ENCODE assay signal across 17 cellular contexts in the genomic region with DNA sequence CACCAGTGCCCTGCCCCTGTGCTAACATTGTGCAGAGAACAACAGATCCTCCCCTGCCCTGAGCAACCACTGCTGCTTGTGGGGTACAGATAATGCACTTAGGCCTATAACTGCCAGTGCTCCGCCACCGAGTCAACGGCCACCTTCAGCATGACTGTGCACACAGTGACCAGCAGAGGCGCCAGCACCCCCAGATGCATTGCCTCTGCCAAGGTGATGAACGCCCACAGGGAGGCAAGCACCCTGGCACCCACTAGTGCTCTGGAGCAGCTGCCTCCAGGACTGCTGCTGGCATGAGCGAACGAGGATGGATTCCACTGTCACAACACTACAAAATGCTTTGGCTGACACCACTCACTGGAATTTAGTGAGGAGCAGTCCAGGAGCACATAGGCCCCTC. TPM values are rescaled to one million over a fixed set of nuclear protein-coding genes. Genes with fewer than 3 reads are reported as not detected.
A peak's percentile ranks its signal among the peaks of the same experiment; 100 is the strongest.
DNase-seq lines count a peak whose midpoint lies in the region; ATAC-seq and TF ChIP-seq lines count a peak whose summit lies in the region.
"Had no signal": no experiment of that assay in that cellular context is flagged by ENCODE, and none has a peak within 500 bp of the region (broad histone marks: within the 10 kb centered on the region; RNA-seq: fewer than 3 reads in every experiment).

No MANE protein-coding gene starts in this region.

- no peak overlapping the region for H3K4me3 ChIP-seq in SK-N-SH (ENCODE audit: low read depth in 2 of 2, low read length in 1 of 2)
- H3K4me3 ChIP-seq in HCT116 (replicated peaks in 1 of 2; ENCODE audit: low read depth in 1 of 2, low read length in 2 of 2): no peak overlapping the region
- no peak overlapping the region for H3K4me3 ChIP-seq in endodermal cell (ENCODE audit: low read length)
- no peak overlapping the region for H3K4me3 ChIP-seq in effector memory CD4-positive, alpha-beta T cell (ENCODE audit: insufficient read depth, low read depth, low read length, poor library complexity, severe bottlenecking)
- H3K4me3 ChIP-seq: BLaER1 treated with 17β-estradiol and CSF1 and Interleukin-3, amounts not matched to agents 10 nM and 100 nM; GM12878 had no signal

- H3K4me3 Mint-ChIP-seq in endodermal cell: no peak overlapping the region
- H3K4me3 Mint-ChIP-seq: CD4-positive, CD25-positive, alpha-beta regulatory T cell; IgD-negative memory B cell had no signal

- H3F3A ChIP-seq in SK-N-SH (replicated peaks; ENCODE audit: insufficient read depth): no peaks in the 10 kb centered on the region

- H4K20me1 ChIP-seq in SK-N-SH (ENCODE audit: insufficient read depth) (no peaks in the 10 kb centered on the region), HCT116 (ENCODE audit: insufficient read depth) (no peaks in the 10 kb centered on the region)
- H4K20me1 ChIP-seq: BLaER1 treated with 17β-estradiol and CSF1 and Interleukin-3, amounts not matched to agents 10 nM and 100 nM had no signal

- peak; percentile 26 for TF ChIP-seq CTCF in SK-N-SH (IDR thresholded peaks at IDR 0.05)
- peak in 2 of 3 experiments; percentile 14 to 22; a peak in 2 of 6 replicates for TF ChIP-seq CTCF in HCT116 (IDR thresholded peaks at IDR 0.05 in 2 of 3, conservative IDR thresholded peaks at IDR 0.05 in 1 of 3; ENCODE audit: borderline replicate concordance in 1 of 3, insufficient read depth in 1 of 3, low read depth in 2 of 3, low read length in 2 of 3)
- no peak for TF ChIP-seq CTCF in endodermal cell (conservative IDR thresholded peaks at IDR 0.05)

- POLR2A ChIA-PET in SK-N-SH (lab: Yijun Ruan, JAX): no interaction called here
- POLR2A ChIA-PET in HCT116 (lab: Charles Lee): no interaction called here

- TF ChIP-seq EP300 in SK-N-SH (IDR thresholded peaks at IDR 0.05; ENCODE audit: borderline replicate concordance in 1 of 2, low read depth in 1 of 2, low read length in 1 of 2): no peak

- H3K9me3 ChIP-seq in SK-N-SH (0 out of 2 replicates have a peak, but pooled peaks cover 7% of the 10 kb centered on the region), HCT116 (ENCODE audit: control insufficient read depth in 1 of 2, insufficient read depth in 1 of 2, low read depth in 1 of 2, low read length in 2 of 2) (no peaks in the 10 kb centered on the region), endodermal cell (ENCODE audit: control insufficient read depth, low read length) (no peaks in the 10 kb centered on the region)
- H3K9me3 ChIP-seq in effector memory CD4-positive, alpha-beta T cell (ENCODE audit: control insufficient read depth, low read length): no peaks in the 10 kb centered on the region

- 53% methylated on average over 2 of the region's 7 CpGs for WGBS in SK-N-SH (ENCODE audit: low lambda C conversion rate)
- 92 to 93% methylated on average over 2 to 7 of the region's 7 CpGs for WGBS in endodermal cell (ENCODE audit: insufficient coverage in 1 of 2, insufficient read length in 1 of 2), 2 experiments

- intact Hi-C loops in HCT116 (cut with micrococcal nuclease): no loop called here
- intact Hi-C loops in head of caudate nucleus (cut with DNase I): no loop called here

- H3K4me1 ChIP-seq in SK-N-SH (ENCODE audit: control insufficient read depth in 1 of 2, insufficient read depth in 2 of 2, low read depth in 1 of 2, low read length in 1 of 2): no peaks in the 10 kb centered on the region
- no peaks in the 10 kb centered on the region for H3K4me1 ChIP-seq in HCT116 (ENCODE audit: control insufficient read depth in 1 of 2, insufficient read depth in 2 of 2, low read length in 2 of 2)
- no peaks in the 10 kb centered on the region for H3K4me1 ChIP-seq in endodermal cell (ENCODE audit: control insufficient read depth, insufficient read depth, low read length)
- H3K4me1 ChIP-seq in effector memory CD4-positive, alpha-beta T cell (ENCODE audit: control insufficient read depth, insufficient read depth, low read length, poor library complexity, severe bottlenecking): no peaks in the 10 kb centered on the region
- H3K4me1 ChIP-seq: BLaER1 treated with 17β-estradiol and CSF1 and Interleukin-3, amounts not matched to agents 10 nM and 100 nM had no signal

- BruUV-seq in HCT116 (replicated peaks; lab: Mats Ljungman, UMichigan): no TSS peak

- no peaks in the 10 kb centered on the region for H3K27me3 ChIP-seq in SK-N-SH (ENCODE audit: insufficient read depth)
- no peaks in the 10 kb centered on the region for H3K27me3 ChIP-seq in HCT116 (ENCODE audit: insufficient read depth, low read length)
- no peaks in the 10 kb centered on the region for H3K27me3 ChIP-seq in endodermal cell (ENCODE audit: control insufficient read depth, insufficient read depth, low read length, poor library complexity, severe bottlenecking)
- no peaks in the 10 kb centered on the region for H3K27me3 ChIP-seq in effector memory CD4-positive, alpha-beta T cell (replicated peaks; ENCODE audit: control insufficient read depth, insufficient read depth, low read length, poor library complexity, severe bottlenecking)

- H3K4me2 ChIP-seq in SK-N-SH: no peak overlapping the region
- no peak overlapping the region for H3K4me2 ChIP-seq in HCT116 (ENCODE audit: low read length)
- H3K4me2 ChIP-seq: BLaER1 treated with 17β-estradiol and CSF1 and Interleukin-3, amounts not matched to agents 10 nM and 100 nM had no signal

- no peaks in the 10 kb centered on the region for H3K4me1 Mint-ChIP-seq in endodermal cell
- H3K4me1 Mint-ChIP-seq: CD4-positive, CD25-positive, alpha-beta regulatory T cell; IgD-negative memory B cell had no signal

- H3K36me3 ChIP-seq in SK-N-SH (replicated peaks in 1 of 2; ENCODE audit: control insufficient read depth in 1 of 2, insufficient read depth in 2 of 2, low read length in 1 of 2) (no peaks in the 10 kb centered on the region), HCT116 (ENCODE audit: control insufficient read depth in 1 of 2, insufficient read depth in 2 of 2, low read length in 2 of 2) (no peaks in the 10 kb centered on the region), endodermal cell (ENCODE audit: control insufficient read depth, insufficient read depth, low read length) (peaks cover 4% of the 10 kb centered on the region)
- no peaks in the 10 kb centered on the region for H3K36me3 ChIP-seq in effector memory CD4-positive, alpha-beta T cell (ENCODE audit: control insufficient read depth, insufficient read depth, low read length)

- peaks cover 66% of the 10 kb centered on the region for H3K9me3 Mint-ChIP-seq in endodermal cell

- TF ChIP-seq RAD21 in SK-N-SH (IDR thresholded peaks at IDR 0.05; ENCODE audit: low read length) (no peak), HCT116 (IDR thresholded peaks at IDR 0.05; ENCODE audit: low read depth) (no peak)

- no peak for DNase-seq in SK-N-SH
- DNase-seq in HCT116 (ENCODE audit: low read depth, low spot score): no peak
- peak; percentile 54 for DNase-seq in endodermal cell
- no peak for DNase-seq in head of caudate nucleus
- DNase-seq in effector memory CD4-positive, alpha-beta T cell: no peak
- DNase-seq in HUDEP-2 (lab: John Stamatoyannopoulos, UW; ENCODE audit: unreplicated experiment in 76 of 76): no peak
- no peak for DNase-seq in activated T-cell treated with anti-CD3 and anti-CD28 coated beads, Interleukin-2, amount 50 U/mL, for 1 hour
- DNase-seq: AML-193; CD4-positive, CD25-positive, alpha-beta regulatory T cell; DMS53; GF-D8; KG1 had no signal

- peaks cover 57% of the 10 kb centered on the region for H3K36me3 Mint-ChIP-seq in endodermal cell (ENCODE audit: low read depth)

- TF ChIP-seq POLR2A in HCT116 (IDR thresholded peaks at IDR 0.05; ENCODE audit: borderline replicate concordance, extremely low read depth, insufficient read depth, insufficient read length): no peak

- H3K79me2 ChIP-seq in SK-N-SH (ENCODE audit: insufficient read depth) (no peaks in the 10 kb centered on the region), HCT116 (ENCODE audit: insufficient read depth, low read length) (no peaks in the 10 kb centered on the region)

- H2AFZ ChIP-seq in SK-N-SH (ENCODE audit: low read depth): no peak overlapping the region
- H2AFZ ChIP-seq in HCT116 (ENCODE audit: low read depth, low read length, poor library complexity, severe bottlenecking): no peak overlapping the region

- no peak for ATAC-seq in SK-N-SH treated with all-trans-retinoic acid at 6 μM for 48 hours
- ATAC-seq in HCT116: peak; percentile 47; the same call in 1 of the 2 replicates
- ATAC-seq: GM12878 had no signal

- 0 out of 2 replicates have a peak, but pooled peaks cover 3% of the 10 kb centered on the region for H3K9me2 ChIP-seq in SK-N-SH
- no peaks in the 10 kb centered on the region for H3K9me2 ChIP-seq in HCT116 (ENCODE audit: insufficient read depth)

- no peak overlapping the region for H3K9ac ChIP-seq in SK-N-SH
- no peak overlapping the region for H3K9ac ChIP-seq in HCT116 (ENCODE audit: low read length)
- no peak overlapping the region for H3K9ac ChIP-seq in endodermal cell (ENCODE audit: extremely low read depth, low read length, poor library complexity, severe bottlenecking)
- H3K9ac ChIP-seq: BLaER1 treated with 17β-estradiol and CSF1 and Interleukin-3, amounts not matched to agents 10 nM and 100 nM had no signal

- no peak overlapping the region for H3K27ac Mint-ChIP-seq in endodermal cell
- H3K27ac Mint-ChIP-seq: CD4-positive, CD25-positive, alpha-beta regulatory T cell; IgD-negative memory B cell had no signal

- H3K27ac ChIP-seq in SK-N-SH (ENCODE audit: low read depth in 2 of 2, low read length in 1 of 2): no peak overlapping the region
- H3K27ac ChIP-seq in HCT116 (ENCODE audit: low read depth, low read length): no peak overlapping the region
- H3K27ac ChIP-seq in endodermal cell (ENCODE audit: low read depth, low read length): no peak overlapping the region
- no peak overlapping the region for H3K27ac ChIP-seq in effector memory CD4-positive, alpha-beta T cell (ENCODE audit: insufficient read depth, low read length, poor library complexity, severe bottlenecking)
- H3K27ac ChIP-seq: 22Rv1; BLaER1 treated with 17β-estradiol and CSF1 and Interleukin-3, amounts not matched to agents 10 nM and 100 nM had no signal

- H3K27me3 Mint-ChIP-seq in endodermal cell (ENCODE audit: insufficient read depth): no peaks in the 10 kb centered on the region
- H3K27me3 Mint-ChIP-seq: CD4-positive, CD25-positive, alpha-beta regulatory T cell; IgD-negative memory B cell had no signal

- CTCF ChIA-PET in SK-N-SH (lab: Yijun Ruan, JAX) (no interaction called here), HCT116 (lab: Charles Lee) (no interaction called here)

- RAD21 ChIA-PET in HCT116 (lab: Charles Lee; ENCODE audit: low non-redundant PET in 1 of 2, low total read pairs in 2 of 2, uncharacterized antibody in 2 of 2, unreplicated experiment in 2 of 2): no interaction called here

RNA-seq across cellular contexts. Expression of a gene that starts 38.2 kb away (rescaled TPM):
- 16.9 and 20.2 TPM in 2 replicates for polyA plus RNA-seq in SK-N-SH (2012; rRNA removed)
- 16.3 and 20.5 TPM in 2 replicates for polyA plus RNA-seq in SK-N-SH (2012; cell fraction: cytosol; rRNA removed)
- polyA plus RNA-seq in SK-N-SH (2012; cell fraction: nucleus; rRNA removed): 46.1 and 53.6 TPM in 2 replicates
- 9.3 TPM for total RNA-seq in HCT116 (2021; ENCODE audit: unreplicated experiment)
- 5.5 and 7.6 TPM in 2 replicates for polyA plus RNA-seq in HCT116 (2012)
- total RNA-seq in endodermal cell: 10 to 100 TPM; 12.0 to 16.4 TPM
- 13.0 TPM for polyA plus RNA-seq in endodermal cell (2013, experiment 1 of 2)
- 12.0 TPM for polyA plus RNA-seq in endodermal cell (2013, experiment 2 of 2)

RNA-seq across cellular contexts. Expression of a gene that starts 54.1 kb away (rescaled TPM):
- polyA plus RNA-seq in SK-N-SH (2012; rRNA removed): 0.46 and 0.67 TPM in 2 replicates
- 0.05 and 0.12 TPM in 2 replicates for polyA plus RNA-seq in SK-N-SH (2012; cell fraction: cytosol; rRNA removed)
- 5.7 and 6.4 TPM in 2 replicates for polyA plus RNA-seq in SK-N-SH (2012; cell fraction: nucleus; rRNA removed)
- 0.54 TPM for total RNA-seq in HCT116 (2021; ENCODE audit: unreplicated experiment)
- 0.27 and 0.39 TPM in 2 replicates for polyA plus RNA-seq in HCT116 (2012)
- 1 to 10 TPM; 1.2 to 1.5 TPM for total RNA-seq in endodermal cell
- 1.2 TPM for polyA plus RNA-seq in endodermal cell (2013, experiment 1 of 2)
- polyA plus RNA-seq in endodermal cell (2013, experiment 2 of 2): 0.50 TPM
- polyA plus RNA-seq: IgD-negative memory B cell had no signal
